Comparison of ENCODE assay signal across 9 cellular contexts in the genomic region with DNA sequence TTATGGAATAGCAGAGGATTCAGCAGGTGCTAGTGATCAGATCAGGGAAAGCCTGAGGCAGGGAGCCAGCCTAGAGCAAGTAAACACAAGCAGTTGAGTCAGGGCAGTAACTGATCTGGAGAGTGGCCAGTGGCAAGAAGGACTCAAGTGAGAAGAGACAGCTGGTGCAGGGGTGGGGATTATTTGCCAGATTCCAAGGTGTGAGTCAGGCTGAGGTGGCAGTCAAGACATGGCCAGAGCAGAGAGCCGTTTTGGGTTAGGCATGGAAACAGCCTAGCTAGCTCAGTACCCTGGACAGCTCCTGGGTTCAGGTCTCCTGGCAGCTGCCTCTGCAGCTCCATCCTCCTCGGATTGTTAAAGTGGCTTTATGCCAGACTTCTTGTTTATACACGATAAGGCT.
DNase-seq lines count a peak whose midpoint lies in the region; ATAC-seq and TF ChIP-seq lines count a peak whose summit lies in the region.
"Had no signal": no experiment of that assay in that cellular context is flagged by ENCODE, and none has a peak within 500 bp of the region (broad histone marks: within the 10 kb centered on the region; RNA-seq: fewer than 3 reads in every experiment).

No MANE protein-coding gene starts in this region.

- H3K4me3 Mint-ChIP-seq in endodermal cell (no peak overlapping the region), progenitor cell of endocrine pancreas (ENCODE audit: low read depth) (no peak overlapping the region)
- H3K4me3 Mint-ChIP-seq: activated B cell treated with CpG ODN at 0.5 μM for 24 hours had no signal

- H3K9me3 Mint-ChIP-seq in endodermal cell (no peaks in the 10 kb centered on the region), progenitor cell of endocrine pancreas (ENCODE audit: low read depth) (no peaks in the 10 kb centered on the region)
- H3K9me3 Mint-ChIP-seq: activated B cell treated with CpG ODN at 0.5 μM for 24 hours had no signal

- no peak overlapping the region for H3K9ac ChIP-seq in endodermal cell (ENCODE audit: extremely low read depth, low read length, poor library complexity, severe bottlenecking)

- H3K4me1 ChIP-seq in endodermal cell (ENCODE audit: control insufficient read depth, insufficient read depth, low read length) = no peaks in the 10 kb centered on the region

- 12 to 15% methylated on average over 3 of the region's 3 CpGs for WGBS in endodermal cell (ENCODE audit: insufficient coverage in 1 of 2, insufficient read length in 1 of 2), 2 experiments

- no peak for TF ChIP-seq CTCF in endodermal cell (conservative IDR thresholded peaks at IDR 0.05)
- TF ChIP-seq CTCF in progenitor cell of endocrine pancreas (IDR thresholded peaks at IDR 0.05; ENCODE audit: unreplicated experiment) = no peak

- no peaks in the 10 kb centered on the region for H3K9me3 ChIP-seq in endodermal cell (ENCODE audit: control insufficient read depth, low read length)

- H3K27me3 ChIP-seq in endodermal cell (ENCODE audit: control insufficient read depth, insufficient read depth, low read length, poor library complexity, severe bottlenecking) = peaks cover 16% of the 10 kb centered on the region

- H3K27ac Mint-ChIP-seq in endodermal cell = no peak overlapping the region
- H3K27ac Mint-ChIP-seq in progenitor cell of endocrine pancreas = no peak overlapping the region
- H3K27ac Mint-ChIP-seq: activated B cell treated with CpG ODN at 0.5 μM for 24 hours had no signal

- no peak overlapping the region for H3K27ac ChIP-seq in endodermal cell (ENCODE audit: low read depth, low read length)

- no peaks in the 10 kb centered on the region for H3K36me3 ChIP-seq in endodermal cell (ENCODE audit: control insufficient read depth, insufficient read depth, low read length)

- H3K27me3 Mint-ChIP-seq in endodermal cell (ENCODE audit: insufficient read depth) (peaks cover 1% of the 10 kb centered on the region), progenitor cell of endocrine pancreas (no peaks in the 10 kb centered on the region)
- H3K27me3 Mint-ChIP-seq: activated B cell treated with CpG ODN at 0.5 μM for 24 hours had no signal

- H3K4me3 ChIP-seq in endodermal cell (ENCODE audit: low read length) = no peak overlapping the region

- no peaks in the 10 kb centered on the region for H3K36me3 Mint-ChIP-seq in endodermal cell (ENCODE audit: low read depth)
- H3K36me3 Mint-ChIP-seq in progenitor cell of endocrine pancreas (ENCODE audit: insufficient read depth) = no peaks in the 10 kb centered on the region

- ATAC-seq in GM21723 (IDR thresholded peaks at IDR 0.05; ENCODE audit: unreplicated experiment) (no peak), HG02885 (IDR thresholded peaks at IDR 0.05; ENCODE audit: poor library complexity, unreplicated experiment) (no peak)

- peak; percentile 15 for DNase-seq in stimulated activated CD4-positive, alpha-beta T cell treated with anti-CD3 and anti-CD28 coated beads, Interleukin-15, amount 100 ng/mL, for 24 hours
- DNase-seq in stimulated activated CD4-positive, alpha-beta T cell treated with anti-CD3 and anti-CD28 coated beads, Interleukin-12 subunit alpha, Interleukin-12 subunit beta, amount 100 ng/mL, for 4 hours = no peak
- DNase-seq in endodermal cell = peak; percentile 98
- peak; percentile 85 for DNase-seq in progenitor cell of endocrine pancreas (ENCODE audit: low spot score, unreplicated experiment)
- DNase-seq in dedifferentiated amniotic fluid mesenchymal stem cell (ENCODE audit: extremely low spot score) = no peak
- DNase-seq: activated B cell treated with CpG ODN at 0.5 μM for 24 hours had no signal

- H3K4me1 Mint-ChIP-seq in endodermal cell (peaks cover 2% of the 10 kb centered on the region), progenitor cell of endocrine pancreas (ENCODE audit: low read depth) (no peaks in the 10 kb centered on the region)
- H3K4me1 Mint-ChIP-seq: activated B cell treated with CpG ODN at 0.5 μM for 24 hours had no signal

TF ChIP-seq in PFSK-1, 5 proteins besides CTCF, POLR2A, EP300 and RAD21:
- TF ChIP-seq SIN3A (IDR thresholded peaks at IDR 0.05; ENCODE audit: borderline replicate concordance, insufficient read depth, low read length) (no peak), POLR2AphosphoS5 (IDR thresholded peaks at IDR 0.05; ENCODE audit: low read depth, low read length) (no peak), TAF1 (IDR thresholded peaks at IDR 0.05; ENCODE audit: borderline replicate concordance, insufficient read depth, low read length) (no peak), FOXP2 (optimal IDR thresholded peaks at IDR 0.05; ENCODE audit: borderline replicate concordance, extremely low read depth, extremely low read length, insufficient read depth) (no peak)
- TF ChIP-seq, protein P1, sequence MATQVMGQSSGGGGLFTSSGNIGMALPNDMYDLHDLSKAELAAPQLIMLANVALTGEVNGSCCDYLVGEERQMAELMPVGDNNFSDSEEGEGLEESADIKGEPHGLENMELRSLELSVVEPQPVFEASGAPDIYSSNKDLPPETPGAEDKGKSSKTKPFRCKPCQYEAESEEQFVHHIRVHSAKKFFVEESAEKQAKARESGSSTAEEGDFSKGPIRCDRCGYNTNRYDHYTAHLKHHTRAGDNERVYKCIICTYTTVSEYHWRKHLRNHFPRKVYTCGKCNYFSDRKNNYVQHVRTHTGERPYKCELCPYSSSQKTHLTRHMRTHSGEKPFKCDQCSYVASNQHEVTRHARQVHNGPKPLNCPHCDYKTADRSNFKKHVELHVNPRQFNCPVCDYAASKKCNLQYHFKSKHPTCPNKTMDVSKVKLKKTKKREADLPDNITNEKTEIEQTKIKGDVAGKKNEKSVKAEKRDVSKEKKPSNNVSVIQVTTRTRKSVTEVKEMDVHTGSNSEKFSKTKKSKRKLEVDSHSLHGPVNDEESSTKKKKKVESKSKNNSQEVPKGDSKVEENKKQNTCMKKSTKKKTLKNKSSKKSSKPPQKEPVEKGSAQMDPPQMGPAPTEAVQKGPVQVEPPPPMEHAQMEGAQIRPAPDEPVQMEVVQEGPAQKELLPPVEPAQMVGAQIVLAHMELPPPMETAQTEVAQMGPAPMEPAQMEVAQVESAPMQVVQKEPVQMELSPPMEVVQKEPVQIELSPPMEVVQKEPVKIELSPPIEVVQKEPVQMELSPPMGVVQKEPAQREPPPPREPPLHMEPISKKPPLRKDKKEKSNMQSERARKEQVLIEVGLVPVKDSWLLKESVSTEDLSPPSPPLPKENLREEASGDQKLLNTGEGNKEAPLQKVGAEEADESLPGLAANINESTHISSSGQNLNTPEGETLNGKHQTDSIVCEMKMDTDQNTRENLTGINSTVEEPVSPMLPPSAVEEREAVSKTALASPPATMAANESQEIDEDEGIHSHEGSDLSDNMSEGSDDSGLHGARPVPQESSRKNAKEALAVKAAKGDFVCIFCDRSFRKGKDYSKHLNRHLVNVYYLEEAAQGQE (IDR thresholded peaks at IDR 0.05; ENCODE audit: insufficient read depth in 1 of 2, low read depth in 2 of 2, low read length in 2 of 2) = peak; percentile 93 to 98

Comparison
In these comparisons a context has a peak if more than half of its experiments do, and no peak if none do; other contexts are left out.
1. DNase-seq: peak in stimulated activated CD4-positive, alpha-beta T cell treated with anti-CD3 and anti-CD28 coated beads, Interleukin-15, amount 100 ng/mL, for 24 hours (single experiment), endodermal cell (single experiment) and progenitor cell of endocrine pancreas (single experiment); none in stimulated activated CD4-positive, alpha-beta T cell treated with anti-CD3 and anti-CD28 coated beads, Interleukin-12 subunit alpha, Interleukin-12 subunit beta, amount 100 ng/mL, for 4 hours (single experiment) and dedifferentiated amniotic fluid mesenchymal stem cell (single experiment).